Comparison of ENCODE assay signal across 9 cellular contexts in genomic region chr2:63189026-63189425, GRCh38.
DNase-seq lines count a peak whose midpoint lies in the region; ATAC-seq and TF ChIP-seq lines count a peak whose summit lies in the region.
"Had no signal": no experiment of that assay in that cellular context is flagged by ENCODE, and none has a peak within 500 bp of the region (broad histone marks: within the 10 kb centered on the region; RNA-seq: fewer than 3 reads in every experiment).

No MANE protein-coding gene starts in this region.

- no peak overlapping the region for H2AFZ ChIP-seq in trophoblast cell (ENCODE audit: insufficient read depth, low read length, poor library complexity)

- H4K8ac ChIP-seq in trophoblast cell (ENCODE audit: low read depth, low read length), result no peak overlapping the region

- H3K4me2 ChIP-seq in trophoblast cell (ENCODE audit: low read length), result no peak overlapping the region

- no peak overlapping the region for H3K9ac ChIP-seq in colonic mucosa (ENCODE audit: low read depth in 2 of 2, low read length in 2 of 2)
- no peak overlapping the region for H3K9ac ChIP-seq in trophoblast cell (ENCODE audit: low read length)

- no peak overlapping the region for H4K91ac ChIP-seq in trophoblast cell (ENCODE audit: low read depth, low read length)

- no peak overlapping the region for H3K27ac ChIP-seq in colonic mucosa
- H3K27ac ChIP-seq in trophoblast cell (ENCODE audit: low read depth, low read length), result no peak overlapping the region
- H3K27ac ChIP-seq: neutrophil had no signal

- ATAC-seq in GM21723 (IDR thresholded peaks at IDR 0.05; ENCODE audit: unreplicated experiment), result peak; percentile 74
- no peak for ATAC-seq in HG02610 (IDR thresholded peaks at IDR 0.05; ENCODE audit: unreplicated experiment)

- intact Hi-C loops in colonic mucosa (cut with DNase I), result no loop called here

- H3K36me3 ChIP-seq in colonic mucosa (no peaks in the 10 kb centered on the region), trophoblast cell (ENCODE audit: control insufficient read depth in 1 of 2, insufficient read depth in 2 of 2, low read length in 2 of 2) (no peaks in the 10 kb centered on the region)
- H3K36me3 ChIP-seq: neutrophil had no signal

- no peak overlapping the region for H2AK5ac ChIP-seq in trophoblast cell (ENCODE audit: low read length)

- no peak overlapping the region for H3K18ac ChIP-seq in trophoblast cell (ENCODE audit: low read length)

- no peak overlapping the region for H3K14ac ChIP-seq in trophoblast cell (ENCODE audit: low read length)

- no peak overlapping the region for H4K12ac ChIP-seq in trophoblast cell (ENCODE audit: low read depth, low read length)

- no peaks in the 10 kb centered on the region for H3K79me2 ChIP-seq in trophoblast cell (ENCODE audit: control insufficient read depth, insufficient read depth, low read length, poor library complexity)

- H3K4me1 ChIP-seq in colonic mucosa (no peaks in the 10 kb centered on the region), trophoblast cell (ENCODE audit: control insufficient read depth in 1 of 2, insufficient read depth in 2 of 2, low read length in 2 of 2) (no peaks in the 10 kb centered on the region)

- DNase-seq in GM04504 (ENCODE audit: low read depth) (peak; percentile 15), NCI-H2029 (lab: John Stamatoyannopoulos, UW) (peak; percentile 21), colonic mucosa (peak; percentile 27), trophoblast cell (peak; percentile 16 to 65), C1 segment of cervical spinal cord (lab: John Stamatoyannopoulos, UW) (no peak), DMS153 (lab: John Stamatoyannopoulos, UW) (no peak)

- H3K9me3 ChIP-seq in colonic mucosa, result no peaks in the 10 kb centered on the region
- no peaks in the 10 kb centered on the region for H3K9me3 ChIP-seq in trophoblast cell (ENCODE audit: insufficient read depth, low read depth, low read length)
- H3K9me3 ChIP-seq: neutrophil had no signal

- H3K79me1 ChIP-seq in trophoblast cell (ENCODE audit: low read length), result no peaks in the 10 kb centered on the region

- H3K27me3 ChIP-seq in colonic mucosa, result no peaks in the 10 kb centered on the region
- no peaks in the 10 kb centered on the region for H3K27me3 ChIP-seq in trophoblast cell (ENCODE audit: insufficient read depth, low read length)
- H3K27me3 ChIP-seq: neutrophil had no signal

- peak; percentile 29 for TF ChIP-seq CTCF in colonic mucosa (IDR thresholded peaks at IDR 0.05)

- H2BK12ac ChIP-seq in trophoblast cell (ENCODE audit: low read length), result no peak overlapping the region

- no peak overlapping the region for H3K4me3 ChIP-seq in colonic mucosa
- H3K4me3 ChIP-seq in trophoblast cell (ENCODE audit: low read depth, low read length), result no peak overlapping the region

- WGBS in trophoblast cell (ENCODE audit: extremely low coverage, insufficient coverage, insufficient read length), result no CpG with 5 or more reads among the region's 4 CpGs

- H2BK5ac ChIP-seq in trophoblast cell (ENCODE audit: low read depth, low read length, poor library complexity), result no peak overlapping the region

- no peak overlapping the region for H2BK120ac ChIP-seq in trophoblast cell (ENCODE audit: insufficient read depth, low read length, poor library complexity)

- no peak overlapping the region for H3K4ac ChIP-seq in trophoblast cell (ENCODE audit: low read depth, low read length)

- H3K23ac ChIP-seq in trophoblast cell (ENCODE audit: low read length), result no peak overlapping the region

Comparison
In these comparisons a context has a peak if more than half of its experiments do, and no peak if none do; other contexts are left out.
1. DNase-seq: peak in GM04504 (single experiment), NCI-H2029 (single experiment), colonic mucosa (single experiment) and trophoblast cell (2 of 2); none in C1 segment of cervical spinal cord (0 of 14) and DMS153 (single experiment).